Comparison of ENCODE assay signal across 8 cellular contexts in the genomic region with DNA sequence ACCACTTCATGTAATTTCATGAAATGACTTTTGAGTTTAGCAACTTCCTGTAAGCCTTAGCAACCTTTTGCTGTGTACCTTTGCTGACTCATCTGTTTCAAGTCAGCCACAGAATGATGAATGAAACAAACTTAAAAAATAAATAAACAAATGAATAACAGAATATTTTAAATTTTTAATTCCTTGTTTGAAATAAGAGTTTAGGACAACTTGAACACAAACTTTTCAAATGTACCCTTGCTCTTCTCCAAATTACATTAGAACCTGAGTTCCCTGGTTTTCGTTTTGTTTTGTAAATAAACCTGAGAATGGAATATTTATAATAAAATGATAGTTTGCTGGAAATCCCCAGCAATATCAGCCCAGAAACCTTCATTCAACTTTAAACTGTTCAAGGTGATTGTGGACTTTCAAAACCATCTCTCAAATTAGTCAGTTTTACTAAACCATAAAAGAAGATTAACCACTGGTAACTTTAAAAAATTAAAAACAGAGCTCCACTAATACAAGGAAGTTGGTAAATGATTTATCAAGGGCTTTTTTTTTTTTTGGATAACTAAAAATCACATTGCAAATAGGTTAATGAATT. TPM values are rescaled to one million over a fixed set of nuclear protein-coding genes. Genes with fewer than 3 reads are reported as not detected.
DNase-seq lines count a peak whose midpoint lies in the region; ATAC-seq and TF ChIP-seq lines count a peak whose summit lies in the region.

No MANE protein-coding gene starts in this region.

- peak; percentile 79 for ATAC-seq in GM19043 (IDR thresholded peaks at IDR 0.05; ENCODE audit: low read depth, unreplicated experiment)
- ATAC-seq in HG03097 (IDR thresholded peaks at IDR 0.05; ENCODE audit: low FRiP score, unreplicated experiment) = peak; percentile 76
- no peak for ATAC-seq in psoas muscle

- peak overlapping the region; percentile 67 for H3K4me2 ChIP-seq in PC-9

- H3K27me3 ChIP-seq in PC-9 (ENCODE audit: insufficient read depth, low read depth) = no peaks in the 10 kb centered on the region
- no peaks in the 10 kb centered on the region for H3K27me3 ChIP-seq in psoas muscle (ENCODE audit: insufficient read depth in 3 of 3, low read length in 2 of 3)

- peak overlapping the region; percentile 89 for H3K27ac ChIP-seq in PC-9
- H3K27ac ChIP-seq in psoas muscle = no peak overlapping the region

- no peak overlapping the region for H3K4me3 ChIP-seq in PC-9
- H3K4me3 ChIP-seq in fibroblast of mammary gland (ENCODE audit: control insufficient read depth, low read depth, low read length) = no peak overlapping the region
- H3K4me3 ChIP-seq in psoas muscle = no peak overlapping the region

- 60 to 63% (median 60%) methylated on average over 1 of the region's 1 CpG for WGBS in psoas muscle, 3 donors

- BruUV-seq in PC-9 (replicated peaks; lab: Mats Ljungman, UMichigan) = no TSS peak

- H3K79me2 ChIP-seq in PC-9 (ENCODE audit: low read depth) = no peaks in the 10 kb centered on the region

- H3K36me3 ChIP-seq in PC-9 (ENCODE audit: low read depth) (no peaks in the 10 kb centered on the region), psoas muscle (ENCODE audit: insufficient read depth in 1 of 2, low read depth in 1 of 2) (no peaks in the 10 kb centered on the region)

- H4K20me1 ChIP-seq in PC-9 (ENCODE audit: insufficient read depth) = no peaks in the 10 kb centered on the region

- H3K9me3 ChIP-seq in PC-9 (ENCODE audit: insufficient read depth, low read depth) = no peaks in the 10 kb centered on the region
- no peaks in the 10 kb centered on the region for H3K9me3 ChIP-seq in psoas muscle

- peak; percentile 63 for DNase-seq in CD1c-positive myeloid dendritic cell (ENCODE audit: extremely low spot score)
- DNase-seq in PC-9 = peak in 1 of 2 experiments; percentile 75
- DNase-seq in fibroblast of mammary gland (ENCODE audit: low read depth) = peak; percentile 51
- no peak for DNase-seq in NCI-H526 (lab: John Stamatoyannopoulos, UW)
- DNase-seq in psoas muscle = no peak
- DNase-seq in germinal center (ENCODE audit: low spot score) = no peak

- POLR2A ChIA-PET in PC-9 (lab: Charles Lee; ENCODE audit: unreplicated experiment) = interaction anchor here (0.6 kb wide), 1 partner anchor 201 kb away, joined by 5 read pairs; no protein-coding TSS in a partner anchor

- H3K4me1 ChIP-seq in PC-9 (replicated peaks; ENCODE audit: insufficient read depth) = peaks cover 16% of the 10 kb centered on the region
- H3K4me1 ChIP-seq in psoas muscle = no peaks in the 10 kb centered on the region

- H2AFZ ChIP-seq in PC-9 = peak overlapping the region; percentile 69; the same call in 1 of the 2 replicates

- CTCF ChIA-PET in PC-9 (lab: Charles Lee) = no interaction called here

- no peak for TF ChIP-seq CTCF in PC-9 (conservative IDR thresholded peaks at IDR 0.05)
- TF ChIP-seq CTCF in fibroblast of mammary gland (conservative IDR thresholded peaks at IDR 0.05; ENCODE audit: control insufficient read depth, insufficient read depth, low read depth, low read length) = no peak
- no peak for TF ChIP-seq CTCF in psoas muscle (IDR thresholded peaks at IDR 0.05)

- intact Hi-C loops in PC-9 (cut with micrococcal nuclease; ENCODE audit: unreplicated experiment) (no loop called here), psoas muscle (cut with DNase I) (no loop called here)

- H3F3A ChIP-seq in PC-9 (ENCODE audit: insufficient read depth, low read depth) = peaks cover 7% of the 10 kb centered on the region; the same call in 1 of the 2 replicates

- H3K9me2 ChIP-seq in PC-9 (ENCODE audit: insufficient read depth) = no peaks in the 10 kb centered on the region

RNA-seq across cellular contexts. Expression of gene MBOAT1, which starts 10.1 kb away (rescaled TPM):
- total RNA-seq in PC-9 (2021) (19.7 and 22.0 TPM in 2 replicates), psoas muscle (1 to 10 TPM in 1 of 4 donors, under 1 TPM in 3; 0.84 to 2.7 (median 0.94) TPM)
- under 1 TPM; 0.31 to 0.52 (median 0.46) TPM for polyA plus RNA-seq in psoas muscle

Comparison
In these comparisons a context has a peak if more than half of its experiments do, and no peak if none do; other contexts are left out.
1. DNase-seq: peak in CD1c-positive myeloid dendritic cell (single experiment) and fibroblast of mammary gland (single experiment); none in NCI-H526 (0 of 2), psoas muscle (0 of 2) and germinal center (single experiment).
2. ATAC-seq: peak in GM19043 (single experiment) and HG03097 (single experiment); none in psoas muscle (0 of 4).